In genomic region chr11:36931167-36931566, GRCh38 we compare ENCODE assay signal across 2 cellular contexts.
TF ChIP-seq lines count a peak whose summit lies in the region.

No MANE protein-coding gene starts in this region.

TF ChIP-seq in HepG2, 621 proteins besides CTCF, POLR2A, EP300 and RAD21 (continued from another document):
- TF ChIP-seq DRAP1 (CRISPR knock-in tag; IDR thresholded peaks at IDR 0.05) (no peak), ZBTB44 (CRISPR knock-in tag; IDR thresholded peaks at IDR 0.05) (no peak), MEF2D (CRISPR knock-in tag; IDR thresholded peaks at IDR 0.05) (no peak), GRHL1 (CRISPR knock-in tag; conservative IDR thresholded peaks at IDR 0.05) (no peak), MXD3 (CRISPR knock-in tag; IDR thresholded peaks at IDR 0.05) (no peak), RORA (CRISPR knock-in tag; IDR thresholded peaks at IDR 0.05) (no peak)

TF ChIP-seq in neural cell, 6 proteins besides CTCF, POLR2A, EP300 and RAD21 (continued from another document):
- TF ChIP-seq REST (IDR thresholded peaks at IDR 0.05; ENCODE audit: borderline replicate concordance) = peak; percentile 52
